19 cellular contexts compared by ENCODE assay signal in the genomic region with DNA sequence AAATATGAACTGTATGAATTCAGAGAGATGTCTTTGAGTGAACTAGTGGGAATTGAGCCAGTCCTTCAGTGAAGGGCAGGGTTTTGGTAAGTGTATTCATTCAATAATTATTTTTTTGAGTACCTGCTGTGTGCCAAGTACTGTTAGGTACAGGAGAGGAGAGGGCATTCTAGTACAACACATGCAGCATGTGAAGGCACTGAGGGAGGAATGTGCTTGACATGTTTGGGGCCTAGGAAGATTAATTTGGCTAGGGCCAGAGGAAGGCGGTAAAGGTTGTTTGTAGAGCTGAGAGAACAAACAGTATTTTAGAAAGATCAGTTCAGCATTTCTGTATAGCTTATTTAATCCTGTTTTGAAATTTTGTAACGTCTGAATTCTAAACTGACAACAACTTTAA.
"Had no signal": no experiment of that assay in that cellular context is flagged by ENCODE, and none has a peak within 500 bp of the region (broad histone marks: within the 10 kb centered on the region; RNA-seq: fewer than 3 reads in every experiment).

No MANE protein-coding gene starts in this region.

- ATAC-seq: naive thymus-derived CD4-positive, alpha-beta T cell; psoas muscle had no signal

- H3K27me3 ChIP-seq: heart right ventricle, neutrophil, stomach, transverse colon had no signal

- H3K27me3 Mint-ChIP-seq: naive thymus-derived CD4-positive, alpha-beta T cell had no signal

- H3K36me3 ChIP-seq: heart right ventricle, neutrophil, stomach, thoracic aorta, transverse colon had no signal

- DNase-seq: cortex of kidney; dorsolateral prefrontal cortex; effector CD8-positive, alpha-beta T cell; foreskin melanocyte; heart right ventricle; hypothalamus; kidney glomerular epithelial cell; mesendoderm; naive thymus-derived CD4-positive, alpha-beta T cell; psoas muscle; retina; small intestine; stimulated activated CD4-positive, alpha-beta T cell treated with anti-CD3 and anti-CD28 coated beads, Interleukin-12 subunit alpha, Interleukin-12 subunit beta, amount 100 ng/mL, for 4 hours; stimulated activated naive CD4-positive, alpha-beta T cell; stomach; substantia nigra; transverse colon had no signal

- H3K9me3 ChIP-seq: neutrophil, psoas muscle, stomach, thoracic aorta, transverse colon had no signal

- H3K4me3 ChIP-seq: dorsolateral prefrontal cortex, heart right ventricle, psoas muscle, stomach, thoracic aorta, transverse colon had no signal

- H3K4me3 Mint-ChIP-seq: naive thymus-derived CD4-positive, alpha-beta T cell had no signal

- H3K27ac ChIP-seq: dorsolateral prefrontal cortex, heart right ventricle, neutrophil, psoas muscle, stomach, thoracic aorta, transverse colon had no signal

- H3K27ac Mint-ChIP-seq: naive thymus-derived CD4-positive, alpha-beta T cell had no signal

- H3K4me1 ChIP-seq: heart right ventricle, psoas muscle had no signal
